13 cellular contexts compared by ENCODE assay signal in genomic region chr4:184349283-184350039, GRCh38.
DNase-seq lines count a peak whose midpoint lies in the region; ATAC-seq, FAIRE-seq and TF ChIP-seq lines count a peak whose summit lies in the region.
"Had no signal": no experiment of that assay in that cellular context is flagged by ENCODE, and none has a peak within 500 bp of the region (broad histone marks: within the 10 kb centered on the region; RNA-seq: fewer than 3 reads in every experiment).

No MANE protein-coding gene starts in this region.

- H3K27me3 ChIP-seq in K562 (ENCODE audit: control insufficient read depth in 2 of 2, insufficient read depth in 2 of 2, low read length in 2 of 2) = no peaks in the 10 kb centered on the region
- no peaks in the 10 kb centered on the region for H3K27me3 ChIP-seq in suprapubic skin

- POLR2A ChIA-PET in K562 (lab: Yijun Ruan, JAX) = interaction anchor here (0.7 kb wide), 1 partner anchor 9 kb away, joined by 3 read pairs; no protein-coding TSS in a partner anchor

- H3K9me1 ChIP-seq in K562 (ENCODE audit: control insufficient read depth, insufficient read depth, low read length) = no peaks in the 10 kb centered on the region

- DNase-seq in NOMO-1 treated with DMSO at 0.1 percent for 48 hours (lab: John Stamatoyannopoulos, UW; ENCODE audit: unreplicated experiment) (peak; percentile 14), NOMO-1 treated with dmso at 0.1 percent for 144 hours (lab: John Stamatoyannopoulos, UW; ENCODE audit: unreplicated experiment) (no peak), K562 (ENCODE audit: extremely low read depth in 1 of 4, low spot score in 3 of 4) (no peak), mucosa of gallbladder (ENCODE audit: low spot score) (peak; percentile 31), suprapubic skin (ENCODE audit: low spot score in 2 of 2) (no peak), NCI-H1092 treated with DMSO at 0.1 percent for 48 hours (lab: John Stamatoyannopoulos, UW) (no peak), medulla oblongata (ENCODE audit: extremely low spot score) (no peak)
- DNase-seq: activated CD4-positive, alpha-beta T cell treated with anti-CD3 and anti-CD28 coated beads, Interleukin-2, amount 50 U/mL, for 1 hour; activated T-cell treated with anti-CD3 and anti-CD28 coated beads, Interleukin-2, amount 50 U/mL, for 72 hours; dermis blood vessel endothelial cell; NCI-H1092 had no signal

- BruUV-seq in K562 (replicated peaks; lab: Mats Ljungman, UMichigan) = no TSS peak

- H3K4me1 ChIP-seq in K562 (replicated peaks in 1 of 2; ENCODE audit: control insufficient read depth in 2 of 2, insufficient read depth in 2 of 2, low read length in 2 of 2) = peaks cover 23 to 24% of the 10 kb centered on the region in 2 experiments
- peaks cover 48% of the 10 kb centered on the region for H3K4me1 ChIP-seq in suprapubic skin

- intact Hi-C loops in K562 (cut with micrococcal nuclease) = loop anchor here (5.0 kb wide), 1 partner anchor 82 kb away; no protein-coding TSS in a partner anchor

- no peak overlapping the region for H3K4me2 ChIP-seq in K562 (ENCODE audit: insufficient read depth, low read length)

- FAIRE-seq in K562 (lab: Jason Lieb, UNC) = no peak

- H3K27ac ChIP-seq in K562 (ENCODE audit: extremely low read depth, low read depth, low read length) (no peak overlapping the region), suprapubic skin (peak overlapping the region; percentile 89)

- H3K36me3 ChIP-seq in K562 (ENCODE audit: control insufficient read depth, insufficient read depth, low read length) = no peaks in the 10 kb centered on the region
- H3K36me3 ChIP-seq in suprapubic skin = no peaks in the 10 kb centered on the region

- in situ Hi-C loops in K562 (cut with MboI) = no loop called here

- TF ChIP-seq CTCF in K562 (IDR thresholded peaks at IDR 0.05 in 2 of 3, conservative IDR thresholded peaks at IDR 0.05 in 1 of 3; ENCODE audit: insufficient read depth in 2 of 3, low read depth in 1 of 3, low read length in 3 of 3) (no peak), suprapubic skin (IDR thresholded peaks at IDR 0.05) (no peak)

- no peaks in the 10 kb centered on the region for H3K79me2 ChIP-seq in K562 (ENCODE audit: control insufficient read depth, insufficient read depth, low read length)

- H3K9ac ChIP-seq in K562 (ENCODE audit: insufficient read depth in 1 of 2, low read depth in 2 of 2, low read length in 2 of 2) = 0 out of 4 replicates have a peak overlapping the region, but pooled peaks of 1 of the 2 experiments have one; percentile 46

- no peak for TF ChIP-seq POLR2A in K562 (conservative IDR thresholded peaks at IDR 0.05)
- no peak for TF ChIP-seq POLR2A in suprapubic skin (IDR thresholded peaks at IDR 0.05)

- CTCF ChIA-PET in K562 (lab: Yijun Ruan, JAX; ENCODE audit: low intra/inter-chr PET ratio) = no interaction called here

- TF ChIP-seq RAD21 in K562 (CRISPR knock-in tag; conservative IDR thresholded peaks at IDR 0.05 in 1 of 2, IDR thresholded peaks at IDR 0.05 in 1 of 2) = no peak

- no peak for TF ChIP-seq EP300 in K562 (IDR thresholded peaks at IDR 0.05; ENCODE audit: low read length)
- TF ChIP-seq EP300 in suprapubic skin (IDR thresholded peaks at IDR 0.05) = no peak

- 82% methylated on average over 11 of the region's 11 CpGs for WGBS in K562 (ENCODE audit: insufficient coverage, low coverage, missing lambda C conversion rate)
- WGBS in suprapubic skin = 79% methylated on average over 11 of the region's 11 CpGs

- H2AFZ ChIP-seq in K562 (ENCODE audit: low read depth, low read length) = 0 out of 2 replicates have a peak overlapping the region, but pooled peaks have one; percentile 92

- no peak overlapping the region for H3K4me3 ChIP-seq in K562
- no peak overlapping the region for H3K4me3 ChIP-seq in suprapubic skin

- ATAC-seq in K562 (no peak), GM21423 (IDR thresholded peaks at IDR 0.05; ENCODE audit: unreplicated experiment) (no peak)
- ATAC-seq: activated T-cell treated with anti-CD3 and anti-CD28 coated beads, Interleukin-2, amount 50 U/mL, for 72 hours; Panc1 had no signal

- no peaks in the 10 kb centered on the region for H3K9me3 ChIP-seq in K562 (replicated peaks; ENCODE audit: control insufficient read depth, insufficient read depth, low read depth, low read length)
- H3K9me3 ChIP-seq in suprapubic skin = no peaks in the 10 kb centered on the region

- H4K20me1 ChIP-seq in K562 (replicated peaks; ENCODE audit: control insufficient read depth, insufficient read depth, low read length) = no peaks in the 10 kb centered on the region

TF ChIP-seq in K562, 482 proteins besides CTCF, POLR2A, EP300 and RAD21:
- TF ChIP-seq DEAF1 (CRISPR knock-in tag; IDR thresholded peaks at IDR 0.05) = no peak
- TF ChIP-seq USF1 (CRISPR knock-in tag; IDR thresholded peaks at IDR 0.05) = peak; percentile 10; the same call in 1 of the 2 replicates
- no peak for TF ChIP-seq ZNF282 (CRISPR knock-in tag; IDR thresholded peaks at IDR 0.05)
- TF ChIP-seq ZNF76 (CRISPR knock-in tag; IDR thresholded peaks at IDR 0.05; ENCODE audit: borderline replicate concordance) = no peak
- TF ChIP-seq GABPA (tag; conservative IDR thresholded peaks at IDR 0.05; ENCODE audit: low read depth) = no peak
- TF ChIP-seq NR1H2 (CRISPR knock-in tag; IDR thresholded peaks at IDR 0.05) = no peak
- 0 out of 2 replicates have a peak, but pooled peaks have one; percentile 11 for TF ChIP-seq MAX (CRISPR knock-in tag; IDR thresholded peaks at IDR 0.05)
- no peak for TF ChIP-seq HIVEP1 (CRISPR knock-in tag; IDR thresholded peaks at IDR 0.05)
- no peak for TF ChIP-seq NCOR1 (IDR thresholded peaks at IDR 0.05)
- no peak for TF ChIP-seq USF2 (CRISPR knock-in tag; IDR thresholded peaks at IDR 0.05)

Comparison
In these comparisons a context has a peak if more than half of its experiments do, and no peak if none do; other contexts are left out.
1. DNase-seq: peak in NOMO-1 treated with DMSO at 0.1 percent for 48 hours (single experiment) and mucosa of gallbladder (single experiment); none in NOMO-1 treated with dmso at 0.1 percent for 144 hours (single experiment), K562 (0 of 4), suprapubic skin (0 of 2), NCI-H1092 treated with DMSO at 0.1 percent for 48 hours (single experiment) and medulla oblongata (single experiment).